23 cellular contexts compared by ENCODE assay signal in genomic region chr10:110694263-110694662, GRCh38. TPM values are rescaled to one million over a fixed set of nuclear protein-coding genes. Genes with fewer than 3 reads are reported as not detected.
DNase-seq lines count a peak whose midpoint lies in the region; ATAC-seq and TF ChIP-seq lines count a peak whose summit lies in the region.
"Had no signal": no experiment of that assay in that cellular context is flagged by ENCODE, and none has a peak within 500 bp of the region (broad histone marks: within the 10 kb centered on the region; RNA-seq: fewer than 3 reads in every experiment).

No MANE protein-coding gene starts in this region.

- no peak for TF ChIP-seq POLR2A in heart left ventricle (IDR thresholded peaks at IDR 0.05)

- TF ChIP-seq CTCF in heart left ventricle (IDR thresholded peaks at IDR 0.05) (no peak), HEK293 (tag by site-specific recombination; IDR thresholded peaks at IDR 0.05) (no peak), osteoblast (IDR thresholded peaks at IDR 0.05; ENCODE audit: extremely low read depth, low read depth, low read length) (no peak)

- H3K27me3 ChIP-seq in heart left ventricle (no peaks in the 10 kb centered on the region), osteoblast (ENCODE audit: insufficient read depth, low read length) (peaks cover 4% of the 10 kb centered on the region)
- H3K27me3 ChIP-seq: BE2C; BLaER1 treated with 17β-estradiol and CSF1 and Interleukin-3, amounts not matched to agents 10 nM and 100 nM had no signal

- H3K4me3 ChIP-seq in heart left ventricle (no peak overlapping the region), HEK293 (ENCODE audit: low read depth, low read length) (no peak overlapping the region), osteoblast (ENCODE audit: insufficient read depth, low read length) (no peak overlapping the region)
- H3K4me3 ChIP-seq: A549; BLaER1 treated with 17β-estradiol and CSF1 and Interleukin-3, amounts not matched to agents 10 nM and 100 nM; GM12878; HAP-1 had no signal

- POLR2A ChIA-PET in HEK293 (lab: Yijun Ruan, JAX) = interaction anchor here (0.5 kb wide), 1 partner anchor 211 kb away, joined by 4 read pairs; no protein-coding TSS in a partner anchor

- DNase-seq in NCI-H2171 treated with DMSO at 0.1 percent for 48 hours (lab: John Stamatoyannopoulos, UW) (peak; percentile 36), NCI-H2171 (lab: John Stamatoyannopoulos, UW) (no peak), heart left ventricle (no peak), left ventricle myocardium superior (no peak), osteoblast (ENCODE audit: insufficient read length, low spot score, missing footprints) (peak; percentile 65)
- DNase-seq: 8988T; ACHN; AML-193; BE2C; CD4-positive, alpha-beta T cell; CD8-positive, alpha-beta memory T cell; DMS 273 treated with DMSO at 0.1 percent for 48 hours; DMS79; EL; GDM1; GOT3 had no signal

- CTCF ChIA-PET in HEK293 (lab: Yijun Ruan, JAX) = interaction anchor here (0.9 to 1.6 kb wide), 2 partner anchors 13 to 387 kb away, joined by 3 to 4 read pairs; no protein-coding TSS in a partner anchor

- 11 to 29% (median 19%) methylated on average over 1 of the region's 1 CpG for WGBS in heart left ventricle, 4 donors

- intact Hi-C loops in heart left ventricle (cut with DNase I) = no loop called here
- intact Hi-C loops in left ventricle myocardium superior (cut with micrococcal nuclease) = no loop called here

- no peaks in the 10 kb centered on the region for H4K20me1 ChIP-seq in osteoblast (ENCODE audit: insufficient read depth, low read length)
- H4K20me1 ChIP-seq: BLaER1 treated with 17β-estradiol and CSF1 and Interleukin-3, amounts not matched to agents 10 nM and 100 nM had no signal

- no peaks in the 10 kb centered on the region for H3K79me2 ChIP-seq in osteoblast (ENCODE audit: insufficient read depth, low read length)

- no peak overlapping the region for H3K4me2 ChIP-seq in osteoblast (ENCODE audit: insufficient read depth, low read length)
- H3K4me2 ChIP-seq: A549; BLaER1 treated with 17β-estradiol and CSF1 and Interleukin-3, amounts not matched to agents 10 nM and 100 nM had no signal

- peaks cover 0 to 25% (median 0%) of the 10 kb centered on the region in 12 donors for H3K9me3 ChIP-seq in heart left ventricle
- H3K9me3 ChIP-seq in HEK293 (ENCODE audit: control insufficient read depth, insufficient read depth, low read depth, low read length) = no peaks in the 10 kb centered on the region
- H3K9me3 ChIP-seq in osteoblast (ENCODE audit: low read depth, low read length) = no peaks in the 10 kb centered on the region
- H3K9me3 ChIP-seq: BE2C, HAP-1 had no signal

- H2AFZ ChIP-seq in osteoblast (ENCODE audit: low read length) = no peak overlapping the region

- H3K27ac ChIP-seq in heart left ventricle = peak overlapping the region in 7 of 12 donors; percentile 24 to 91 (median 82)
- H3K27ac ChIP-seq in HEK293 (ENCODE audit: extremely low read depth, low read depth, low read length) = no peak overlapping the region
- no peak overlapping the region for H3K27ac ChIP-seq in osteoblast (ENCODE audit: low read depth, low read length)
- H3K27ac ChIP-seq: A549; BLaER1 treated with 17β-estradiol and CSF1 and Interleukin-3, amounts not matched to agents 10 nM and 100 nM had no signal

- H3K4me1 ChIP-seq in heart left ventricle = peaks cover 0 to 49% (median 17%) of the 10 kb centered on the region in 12 donors
- peaks cover 5% of the 10 kb centered on the region for H3K4me1 ChIP-seq in HEK293 (ENCODE audit: control insufficient read depth, insufficient read depth, low read length)
- H3K4me1 ChIP-seq in osteoblast (ENCODE audit: insufficient read depth, low read length) = no peaks in the 10 kb centered on the region
- H3K4me1 ChIP-seq: A549; BLaER1 treated with 17β-estradiol and CSF1 and Interleukin-3, amounts not matched to agents 10 nM and 100 nM; HAP-1 had no signal

- ATAC-seq in heart left ventricle (no peak), left ventricle myocardium superior (no peak), GM18867 (IDR thresholded peaks at IDR 0.05; ENCODE audit: unreplicated experiment) (no peak)
- ATAC-seq: A549, GM12878 had no signal

- H3K36me3 ChIP-seq in heart left ventricle (no peaks in the 10 kb centered on the region), HEK293 (ENCODE audit: control insufficient read depth in 2 of 2, insufficient read depth in 1 of 2, low read length in 2 of 2) (no peaks in the 10 kb centered on the region; a peak in 1 of 3 replicates), osteoblast (ENCODE audit: insufficient read depth, low read length) (no peaks in the 10 kb centered on the region)
- H3K36me3 ChIP-seq: BLaER1 treated with 17β-estradiol and CSF1 and Interleukin-3, amounts not matched to agents 10 nM and 100 nM; HAP-1 had no signal

TF ChIP-seq in HEK293, 187 proteins besides CTCF, POLR2A, EP300 and RAD21 (continues in another document):
- TF ChIP-seq TSHZ1 (tag by site-specific recombination; IDR thresholded peaks at IDR 0.05; ENCODE audit: borderline replicate concordance) (no peak), PRDM10 (tag by site-specific recombination; IDR thresholded peaks at IDR 0.05) (peak; percentile 46; the same call in 1 of the 2 replicates), SP3 (tag by site-specific recombination; IDR thresholded peaks at IDR 0.05) (no peak), ZNF157 (tag by site-specific recombination; IDR thresholded peaks at IDR 0.05) (no peak), PRDM6 (tag by site-specific recombination; IDR thresholded peaks at IDR 0.05) (peak; percentile 68), ZNF404 (tag by site-specific recombination; IDR thresholded peaks at IDR 0.05) (no peak), ZNF843 (tag by site-specific recombination; IDR thresholded peaks at IDR 0.05) (no peak), ZNF521 (tag by site-specific recombination; IDR thresholded peaks at IDR 0.05) (no peak)

RNA-seq across cellular contexts. Expression of gene RBM20, which starts 50.1 kb away (rescaled TPM):
- total RNA-seq in heart left ventricle (100 to 1,000 TPM in 4 of 9 donors, 10 to 100 TPM in 5; 73.0 to 152 (median 96.9) TPM), left ventricle myocardium superior (114 TPM), osteoblast (under 0.01 TPM in 1 of 2 replicates, not detected in the other)
- 10 to 100 TPM; 29.9 to 53.5 TPM for polyA plus RNA-seq in heart left ventricle
- polyA plus RNA-seq: CD14-positive monocyte; CD8-positive, alpha-beta memory T cell had no signal

Comparison
In these comparisons a context has a peak if more than half of its experiments do, and no peak if none do; other contexts are left out.
1. DNase-seq: peak in NCI-H2171 treated with DMSO at 0.1 percent for 48 hours (single experiment) and osteoblast (single experiment); none in NCI-H2171 (single experiment), heart left ventricle (0 of 5) and left ventricle myocardium superior (single experiment).
2. H3K27ac ChIP-seq: peak in heart left ventricle (7 of 12); none in HEK293 (single experiment) and osteoblast (single experiment).
3. RNA of gene RBM20, which starts 50.1 kb away (total RNA-seq): 114 TPM in left ventricle myocardium superior (single experiment) and 73.0 to 152 TPM in heart left ventricle; under 0.01 TPM in osteoblast; every median in the first group is over 10 times any median in the second.